Comparison of ENCODE assay signal across 22 cellular contexts in the genomic region with DNA sequence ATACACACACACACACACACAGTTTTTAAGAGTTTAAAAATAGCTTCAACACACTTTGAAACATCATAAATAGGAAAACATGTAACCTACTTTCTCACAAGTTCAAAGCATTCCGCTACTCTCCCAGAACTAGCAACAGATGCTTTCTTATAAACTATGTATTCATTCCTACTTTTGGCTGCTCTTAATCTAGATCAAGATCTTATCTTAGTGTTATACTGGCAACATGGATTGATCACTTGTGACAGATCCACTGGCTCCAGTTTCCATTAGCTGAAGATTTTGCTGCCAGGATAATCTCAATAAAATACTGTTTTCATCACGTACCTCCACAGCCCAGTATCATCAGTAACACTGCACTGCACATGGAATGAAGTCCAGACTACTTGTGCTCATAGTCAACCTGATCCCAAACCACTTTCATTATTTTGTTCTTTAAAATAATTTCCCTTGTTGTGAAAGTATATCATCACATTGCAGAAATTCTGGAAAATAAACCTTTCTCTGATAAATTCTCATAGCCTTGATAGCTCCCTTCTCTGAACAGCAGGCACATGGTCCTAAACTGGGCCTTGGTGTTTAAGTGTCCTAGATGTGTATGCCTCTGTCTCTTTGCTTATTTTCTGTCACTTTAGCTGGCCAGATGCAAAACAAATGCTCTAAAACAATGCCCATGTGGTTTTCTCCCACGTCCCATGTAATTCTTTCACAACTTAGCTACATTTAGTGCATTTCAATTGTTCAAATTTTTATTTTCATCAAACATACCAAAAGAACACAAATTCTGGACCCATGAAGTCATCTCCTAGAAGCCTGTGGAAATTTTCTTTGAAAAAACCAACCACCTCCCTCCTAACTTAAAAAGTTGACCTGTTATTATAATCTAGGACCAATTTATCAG.
"Had no signal": no experiment of that assay in that cellular context is flagged by ENCODE, and none has a peak within 500 bp of the region (broad histone marks: within the 10 kb centered on the region; RNA-seq: fewer than 3 reads in every experiment).

No MANE protein-coding gene starts in this region.

- H3K36me3 Mint-ChIP-seq: activated naive CD4-positive, alpha-beta T cell treated with anti-CD3 and anti-CD28 coated beads, Interleukin-2, amount 10 ng/mL, durations not matched to agents 7 days and 5 days; brain; natural killer cell; WTC11 had no signal

- H3K27me3 ChIP-seq: gastrocnemius medialis, thyroid gland, upper lobe of right lung had no signal

- H3K9me3 ChIP-seq: gastrocnemius medialis, left ventricle myocardium inferior, thyroid gland, upper lobe of right lung had no signal

- H3K4me1 ChIP-seq: gastrocnemius medialis, left ventricle myocardium inferior, thyroid gland, upper lobe of right lung had no signal

- H3K27me3 Mint-ChIP-seq: activated naive CD4-positive, alpha-beta T cell treated with anti-CD3 and anti-CD28 coated beads, Interleukin-2, amount 10 ng/mL, durations not matched to agents 7 days and 5 days; brain; progenitor cell of endocrine pancreas; stimulated activated naive CD8-positive, alpha-beta T cell treated with anti-CD3 and anti-CD28 coated beads, Interleukin-15, Interleukin-2, amounts not matched to agents 100 ng/mL and 50 ng/mL, for 24 hours had no signal

- ATAC-seq: activated T-cell treated with anti-CD3 and anti-CD28 coated beads, Interleukin-2, amount 50 U/mL, for 4 hours; gastrocnemius medialis; natural killer cell; right cardiac atrium; upper lobe of right lung; WTC11 had no signal

- H3K4me1 Mint-ChIP-seq: activated naive CD4-positive, alpha-beta T cell treated with anti-CD3 and anti-CD28 coated beads, Interleukin-2, amount 10 ng/mL, durations not matched to agents 7 days and 5 days; natural killer cell had no signal

- H3K4me3 Mint-ChIP-seq: activated naive CD4-positive, alpha-beta T cell treated with anti-CD3 and anti-CD28 coated beads, Interleukin-2, amount 10 ng/mL, durations not matched to agents 7 days and 5 days; activated T-cell treated with anti-CD3 and anti-CD28 coated beads, Interleukin-2, amount 50 U/mL, for 4 hours; brain; natural killer cell; stimulated activated naive CD8-positive, alpha-beta T cell treated with anti-CD3 and anti-CD28 coated beads, Interleukin-15, Interleukin-2, amounts not matched to agents 100 ng/mL and 50 ng/mL, for 24 hours; WTC11 had no signal

- H3K27ac Mint-ChIP-seq: activated naive CD4-positive, alpha-beta T cell treated with anti-CD3 and anti-CD28 coated beads, Interleukin-2, amount 10 ng/mL, durations not matched to agents 7 days and 5 days; natural killer cell; progenitor cell of endocrine pancreas; stimulated activated naive CD8-positive, alpha-beta T cell treated with anti-CD3 and anti-CD28 coated beads, Interleukin-15, Interleukin-2, amounts not matched to agents 100 ng/mL and 50 ng/mL, for 24 hours; WTC11 had no signal

- H3K36me3 ChIP-seq: gastrocnemius medialis, left ventricle myocardium inferior, thyroid gland, upper lobe of right lung had no signal

- H3K4me3 ChIP-seq: gastrocnemius medialis, left ventricle myocardium inferior, thyroid gland, upper lobe of right lung had no signal

- DNase-seq: activated CD4-positive, alpha-beta T cell treated with anti-CD3 and anti-CD28 coated beads, Interleukin-2, amount 50 U/mL, for 4 hours; activated CD8-positive, alpha-beta memory T cell treated with anti-CD3 and anti-CD28 coated beads, Interleukin-2, amount 50 U/mL, for 48 hours; activated effector memory CD4-positive, alpha-beta T cell treated with Interleukin-2 at 50 U/mL for 16 hours; activated naive CD4-positive, alpha-beta T cell treated with anti-CD3 and anti-CD28 coated beads, Interleukin-2, amount 10 ng/mL, durations not matched to agents 7 days and 5 days; activated T-cell treated with anti-CD3 and anti-CD28 coated beads, Interleukin-2, amount 50 U/mL, for 4 hours; anterior cingulate cortex; gastrocnemius medialis; hippocampal formation; kidney glomerular epithelial cell; left ventricle myocardium inferior; natural killer cell; right cardiac atrium; stimulated activated CD4-positive, alpha-beta T cell treated with anti-CD3 and anti-CD28 coated beads, Interleukin-12 subunit alpha, Interleukin-12 subunit beta, amount 100 ng/mL, for 4 hours; stimulated activated CD4-positive, alpha-beta T cell treated with anti-CD3 and anti-CD28 coated beads, Interleukin-4, amount 100 ng/mL, for 4 hours; substantia nigra; T-helper 9 cell; thyroid gland; upper lobe of right lung had no signal

- H3K9me3 Mint-ChIP-seq: activated naive CD4-positive, alpha-beta T cell treated with anti-CD3 and anti-CD28 coated beads, Interleukin-2, amount 10 ng/mL, durations not matched to agents 7 days and 5 days; brain; stimulated activated naive CD8-positive, alpha-beta T cell treated with anti-CD3 and anti-CD28 coated beads, Interleukin-15, Interleukin-2, amounts not matched to agents 100 ng/mL and 50 ng/mL, for 24 hours; WTC11 had no signal
